ENCODE assay signal across 15 cellular contexts in genomic region chr16:84633622-84634021, GRCh38. TPM values are rescaled to one million over a fixed set of nuclear protein-coding genes. Genes with fewer than 3 reads are reported as not detected.
DNase-seq lines count a peak whose midpoint lies in the region; TF ChIP-seq lines count a peak whose summit lies in the region.
"Had no signal": no experiment of that assay in that cellular context is flagged by ENCODE, and none has a peak within 500 bp of the region (broad histone marks: within the 10 kb centered on the region; RNA-seq: fewer than 3 reads in every experiment).

No MANE protein-coding gene starts in this region.

- no peak for TF ChIP-seq POLR2A in esophagus squamous epithelium (IDR thresholded peaks at IDR 0.05)
- no peak for TF ChIP-seq POLR2A in lower leg skin (IDR thresholded peaks at IDR 0.05)
- TF ChIP-seq POLR2A in thyroid gland (IDR thresholded peaks at IDR 0.05) = no peak

- no peak overlapping the region for H3K27ac Mint-ChIP-seq in type B pancreatic cell
- H3K27ac Mint-ChIP-seq: activated CD4-positive, alpha-beta T cell treated with anti-CD3 and anti-CD28 coated beads, Interleukin-2, amount 10 ng/mL, durations not matched to agents 24 days and 14 days; CD4-positive, alpha-beta T cell had no signal

- peaks cover 3% of the 10 kb centered on the region for H3K27me3 Mint-ChIP-seq in type B pancreatic cell
- H3K27me3 Mint-ChIP-seq: CD4-positive, alpha-beta T cell had no signal

- no peaks in the 10 kb centered on the region for H3K9me3 ChIP-seq in esophagus squamous epithelium
- no peaks in the 10 kb centered on the region for H3K9me3 ChIP-seq in thyroid gland

- peaks cover 11% of the 10 kb centered on the region for H3K4me1 Mint-ChIP-seq in type B pancreatic cell (ENCODE audit: unreplicated experiment)

- H3K27ac ChIP-seq in esophagus squamous epithelium (peak overlapping the region in 3 of 4 donors; percentile 1 to 23 (median 6)), thyroid gland (peak overlapping the region in 1 of 3 donors; percentile 9)

- H3K36me3 ChIP-seq in esophagus squamous epithelium (no peaks in the 10 kb centered on the region), thyroid gland (no peaks in the 10 kb centered on the region)

- no peak overlapping the region for H3K4me3 Mint-ChIP-seq in type B pancreatic cell
- H3K4me3 Mint-ChIP-seq: activated CD4-positive, alpha-beta T cell treated with anti-CD3 and anti-CD28 coated beads, Interleukin-2, amount 10 ng/mL, durations not matched to agents 24 days and 14 days; CD4-positive, alpha-beta T cell; stimulated activated naive CD8-positive, alpha-beta T cell treated with anti-CD3 and anti-CD28 coated beads, Interleukin-15, amount 100 ng/mL, for 72 hours had no signal

- H3K36me3 Mint-ChIP-seq in type B pancreatic cell = no peaks in the 10 kb centered on the region

- H3K4me1 ChIP-seq in esophagus squamous epithelium (peaks cover 0 to 16% (median 4%) of the 10 kb centered on the region in 3 donors), thyroid gland (peaks cover 14 to 16% of the 10 kb centered on the region in 2 donors)

- H3K4me3 ChIP-seq in esophagus squamous epithelium (no peak overlapping the region), lower leg skin (ENCODE audit: low read depth, poor library complexity, severe bottlenecking) (no peak overlapping the region), thyroid gland (replicated peaks in 1 of 3) (no peak overlapping the region)

- H3K9me3 Mint-ChIP-seq in type B pancreatic cell = peaks cover 4% of the 10 kb centered on the region
- H3K9me3 Mint-ChIP-seq: activated CD4-positive, alpha-beta T cell treated with anti-CD3 and anti-CD28 coated beads, Interleukin-2, amount 10 ng/mL, durations not matched to agents 24 days and 14 days; CD4-positive, alpha-beta T cell; stimulated activated naive CD8-positive, alpha-beta T cell treated with anti-CD3 and anti-CD28 coated beads, Interleukin-15, amount 100 ng/mL, for 72 hours had no signal

- intact Hi-C loops in esophagus squamous epithelium (cut with DNase I) = no loop called here
- intact Hi-C loops in lower leg skin (cut with DNase I; ENCODE audit: low total_unique reads) = no loop called here
- intact Hi-C loops in thyroid gland (cut with DNase I) = no loop called here

- DNase-seq in NCI-H2171 treated with DMSO at 0.1 percent for 48 hours (lab: John Stamatoyannopoulos, UW) (peak; percentile 88), esophagus squamous epithelium (lab: John Stamatoyannopoulos, UW) (no peak), lower leg skin (ENCODE audit: low spot score in 2 of 2) (peak; percentile 37 to 91), thyroid gland (peak; percentile 90 to 92), D341Med (ENCODE audit: low spot score) (no peak), inferior parietal cortex (ENCODE audit: extremely low spot score) (no peak), type B pancreatic cell (ENCODE audit: extremely low spot score, unreplicated experiment) (no peak), NCI-H226 (no peak)
- DNase-seq: activated CD4-positive, alpha-beta T cell treated with anti-CD3 and anti-CD28 coated beads, Interleukin-2, amount 10 ng/mL, durations not matched to agents 24 days and 14 days; activated effector memory CD4-positive, alpha-beta T cell treated with anti-CD3 and anti-CD28 coated beads, Interleukin-2, amount 50 U/mL, for 16 hours; CD4-positive, alpha-beta T cell; cerebellar nuclear complex; foreskin fibroblast; PC-3; stimulated activated naive CD8-positive, alpha-beta T cell treated with anti-CD3 and anti-CD28 coated beads, Interleukin-15, amount 100 ng/mL, for 72 hours had no signal

- no peak for TF ChIP-seq CTCF in esophagus squamous epithelium (IDR thresholded peaks at IDR 0.05)
- no peak for TF ChIP-seq CTCF in lower leg skin (IDR thresholded peaks at IDR 0.05)
- no peak for TF ChIP-seq CTCF in thyroid gland (IDR thresholded peaks at IDR 0.05)
- no peak for TF ChIP-seq CTCF in type B pancreatic cell (conservative IDR thresholded peaks at IDR 0.05)

- H3K27me3 ChIP-seq in esophagus squamous epithelium (no peaks in the 10 kb centered on the region), thyroid gland (no peaks in the 10 kb centered on the region)

- WGBS in esophagus squamous epithelium, 2 donors = 54% methylated on average over 9 of the region's 9 CpGs
- 63 to 76% methylated on average over 9 of the region's 9 CpGs for WGBS in lower leg skin, 2 donors
- 13 to 28% methylated on average over 9 of the region's 9 CpGs for WGBS in thyroid gland, 2 donors

RNA-seq across cellular contexts. Expression of gene KLHL36, which starts 14.7 kb away (rescaled TPM):
- total RNA-seq in esophagus squamous epithelium (10 to 100 TPM; 28.7 to 58.6 (median 40.1) TPM), lower leg skin (10 to 100 TPM; 49.0 to 73.0 (median 65.8) TPM), thyroid gland (100 to 1,000 TPM in 1 of 4 donors, 10 to 100 TPM in 3; 61.7 to 107 (median 78.0) TPM), type B pancreatic cell (ENCODE audit: low replicate concordance) (40.3 and 64.7 TPM in 2 replicates)

RNA-seq across cellular contexts. Expression of gene COTL1, which starts 15.7 kb away (rescaled TPM):
- total RNA-seq in esophagus squamous epithelium = 10 to 100 TPM in 3 of 4 donors, 1 to 10 TPM in 1; 7.9 to 34.2 (median 23.4) TPM
- 10 to 100 TPM in 2 of 4 donors, 1 to 10 TPM in 2; 6.5 to 25.7 (median 9.8) TPM for total RNA-seq in lower leg skin
- total RNA-seq in thyroid gland = 10 to 100 TPM; 26.0 to 39.7 (median 31.4) TPM
- 75.6 and 179 TPM in 2 replicates for total RNA-seq in type B pancreatic cell (ENCODE audit: low replicate concordance)

Comparison
In these comparisons a context has a peak if more than half of its experiments do, and no peak if none do; other contexts are left out.
1. DNase-seq: peak in NCI-H2171 treated with DMSO at 0.1 percent for 48 hours (single experiment), lower leg skin (2 of 2) and thyroid gland (2 of 2); none in esophagus squamous epithelium (single experiment), D341Med (single experiment), inferior parietal cortex (single experiment), type B pancreatic cell (single experiment) and NCI-H226 (single experiment).